ENCODE assay signal across 2 cellular contexts in the genomic region with DNA sequence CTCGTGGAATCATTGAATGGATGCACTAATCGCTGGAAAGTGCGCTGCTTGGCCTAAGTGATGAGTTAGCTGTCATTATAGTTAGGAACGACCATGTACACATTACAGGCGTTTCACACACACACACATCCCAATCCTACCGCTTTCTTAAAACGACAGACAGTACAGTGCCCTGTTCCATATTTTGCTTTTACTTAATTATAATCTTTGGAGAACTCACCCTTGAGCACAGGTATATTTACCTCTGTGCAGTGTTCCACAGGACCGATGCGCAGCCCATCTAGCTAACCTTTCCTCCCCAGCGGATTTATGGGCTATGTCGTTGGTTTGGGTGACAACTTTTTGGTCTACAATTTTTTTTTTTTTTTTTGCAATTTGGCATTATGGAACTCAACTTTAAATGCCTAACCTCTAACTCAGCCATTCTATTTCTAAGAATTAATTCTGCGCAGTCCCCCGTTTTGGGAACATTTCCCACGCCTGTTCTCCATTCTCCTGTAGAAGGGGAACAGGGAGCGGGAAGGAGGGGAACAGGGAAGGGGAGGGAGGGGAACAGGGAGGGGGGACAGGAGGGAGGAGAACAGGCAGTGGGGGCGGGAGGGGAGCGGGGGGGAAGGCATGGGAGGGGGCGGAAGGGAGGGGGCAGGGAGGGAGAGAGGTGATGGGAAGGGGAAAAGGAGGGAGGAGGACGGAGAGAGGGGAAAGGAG.
TF ChIP-seq lines count a peak whose summit lies in the region.

No MANE protein-coding gene starts in this region.

TF ChIP-seq in A549, 52 proteins besides CTCF, POLR2A, EP300 and RAD21:
- TF ChIP-seq HOXB5 (CRISPR knock-in tag; IDR thresholded peaks at IDR 0.05) = no peak
- no peak for TF ChIP-seq HOXA7 (CRISPR knock-in tag; IDR thresholded peaks at IDR 0.05)
- TF ChIP-seq CEBPB (IDR thresholded peaks at IDR 0.05) = no peak
- no peak for TF ChIP-seq NPAS2 (CRISPR knock-in tag; IDR thresholded peaks at IDR 0.05; ENCODE audit: borderline replicate concordance)
- TF ChIP-seq SREBF2 (IDR thresholded peaks at IDR 0.05) = no peak
- TF ChIP-seq ESRRA (IDR thresholded peaks at IDR 0.05; ENCODE audit: borderline replicate concordance, low read length) = no peak
- TF ChIP-seq, protein P1, sequence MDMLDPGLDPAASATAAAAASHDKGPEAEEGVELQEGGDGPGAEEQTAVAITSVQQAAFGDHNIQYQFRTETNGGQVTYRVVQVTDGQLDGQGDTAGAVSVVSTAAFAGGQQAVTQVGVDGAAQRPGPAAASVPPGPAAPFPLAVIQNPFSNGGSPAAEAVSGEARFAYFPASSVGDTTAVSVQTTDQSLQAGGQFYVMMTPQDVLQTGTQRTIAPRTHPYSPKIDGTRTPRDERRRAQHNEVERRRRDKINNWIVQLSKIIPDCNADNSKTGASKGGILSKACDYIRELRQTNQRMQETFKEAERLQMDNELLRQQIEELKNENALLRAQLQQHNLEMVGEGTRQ (IDR thresholded peaks at IDR 0.05) = no peak
- TF ChIP-seq ZC3H11A (IDR thresholded peaks at IDR 0.05) = no peak
- TF ChIP-seq RCOR1 (IDR thresholded peaks at IDR 0.05; ENCODE audit: low read depth, low read length) = no peak
- TF ChIP-seq MAFK (IDR thresholded peaks at IDR 0.05; ENCODE audit: partially characterized antibody) = no peak
- TF ChIP-seq ZFP36 (IDR thresholded peaks at IDR 0.05; ENCODE audit: borderline replicate concordance, partially characterized antibody) = no peak
- TF ChIP-seq KDM1A (IDR thresholded peaks at IDR 0.05; ENCODE audit: low read depth) = no peak
- TF ChIP-seq FOSL2 (IDR thresholded peaks at IDR 0.05) = no peak
- no peak for TF ChIP-seq FOSL2 (CRISPR knock-in tag; IDR thresholded peaks at IDR 0.05)
- TF ChIP-seq HOXB13 (CRISPR knock-in tag; IDR thresholded peaks at IDR 0.05; ENCODE audit: low read depth) = no peak
- TF ChIP-seq POLR2AphosphoS2 (conservative IDR thresholded peaks at IDR 0.05; ENCODE audit: low read length) = no peak
- TF ChIP-seq RNF2 (IDR thresholded peaks at IDR 0.05; ENCODE audit: borderline replicate concordance, low read depth) = no peak

TF ChIP-seq in K562, 482 proteins besides CTCF, POLR2A, EP300 and RAD21:
- TF ChIP-seq PTBP1 (IDR thresholded peaks at IDR 0.05; ENCODE audit: low read depth, low read length) (no peak), ZNF316 (IDR thresholded peaks at IDR 0.05) (peak; percentile 23; the same call in 1 of the 2 replicates)
- TF ChIP-seq, protein P2, sequence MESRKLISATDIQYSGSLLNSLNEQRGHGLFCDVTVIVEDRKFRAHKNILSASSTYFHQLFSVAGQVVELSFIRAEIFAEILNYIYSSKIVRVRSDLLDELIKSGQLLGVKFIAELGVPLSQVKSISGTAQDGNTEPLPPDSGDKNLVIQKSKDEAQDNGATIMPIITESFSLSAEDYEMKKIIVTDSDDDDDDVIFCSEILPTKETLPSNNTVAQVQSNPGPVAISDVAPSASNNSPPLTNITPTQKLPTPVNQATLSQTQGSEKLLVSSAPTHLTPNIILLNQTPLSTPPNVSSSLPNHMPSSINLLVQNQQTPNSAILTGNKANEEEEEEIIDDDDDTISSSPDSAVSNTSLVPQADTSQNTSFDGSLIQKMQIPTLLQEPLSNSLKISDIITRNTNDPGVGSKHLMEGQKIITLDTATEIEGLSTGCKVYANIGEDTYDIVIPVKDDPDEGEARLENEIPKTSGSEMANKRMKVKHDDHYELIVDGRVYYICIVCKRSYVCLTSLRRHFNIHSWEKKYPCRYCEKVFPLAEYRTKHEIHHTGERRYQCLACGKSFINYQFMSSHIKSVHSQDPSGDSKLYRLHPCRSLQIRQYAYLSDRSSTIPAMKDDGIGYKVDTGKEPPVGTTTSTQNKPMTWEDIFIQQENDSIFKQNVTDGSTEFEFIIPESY (CRISPR knock-in tag; IDR thresholded peaks at IDR 0.05) = peak; percentile 51; the same call in 1 of the 2 replicates
- TF ChIP-seq, protein P3, sequence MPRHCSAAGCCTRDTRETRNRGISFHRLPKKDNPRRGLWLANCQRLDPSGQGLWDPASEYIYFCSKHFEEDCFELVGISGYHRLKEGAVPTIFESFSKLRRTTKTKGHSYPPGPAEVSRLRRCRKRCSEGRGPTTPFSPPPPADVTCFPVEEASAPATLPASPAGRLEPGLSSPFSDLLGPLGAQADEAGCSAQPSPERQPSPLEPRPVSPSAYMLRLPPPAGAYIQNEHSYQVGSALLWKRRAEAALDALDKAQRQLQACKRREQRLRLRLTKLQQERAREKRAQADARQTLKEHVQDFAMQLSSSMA (CRISPR knock-in tag; IDR thresholded peaks at IDR 0.05) = no peak
- TF ChIP-seq, protein P4, sequence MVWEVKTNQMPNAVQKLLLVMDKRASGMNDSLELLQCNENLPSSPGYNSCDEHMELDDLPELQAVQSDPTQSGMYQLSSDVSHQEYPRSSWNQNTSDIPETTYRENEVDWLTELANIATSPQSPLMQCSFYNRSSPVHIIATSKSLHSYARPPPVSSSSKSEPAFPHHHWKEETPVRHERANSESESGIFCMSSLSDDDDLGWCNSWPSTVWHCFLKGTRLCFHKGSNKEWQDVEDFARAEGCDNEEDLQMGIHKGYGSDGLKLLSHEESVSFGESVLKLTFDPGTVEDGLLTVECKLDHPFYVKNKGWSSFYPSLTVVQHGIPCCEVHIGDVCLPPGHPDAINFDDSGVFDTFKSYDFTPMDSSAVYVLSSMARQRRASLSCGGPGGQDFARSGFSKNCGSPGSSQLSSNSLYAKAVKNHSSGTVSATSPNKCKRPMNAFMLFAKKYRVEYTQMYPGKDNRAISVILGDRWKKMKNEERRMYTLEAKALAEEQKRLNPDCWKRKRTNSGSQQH (CRISPR knock-in tag; IDR thresholded peaks at IDR 0.05) = no peak
